17 cellular contexts compared by ENCODE assay signal in genomic region chr9:114475412-114476136, GRCh38.
"Had no signal": no experiment of that assay in that cellular context is flagged by ENCODE, and none has a peak within 500 bp of the region (broad histone marks: within the 10 kb centered on the region; RNA-seq: fewer than 3 reads in every experiment).

No MANE protein-coding gene starts in this region.

- H3K27me3 Mint-ChIP-seq: stimulated activated memory B cell treated with anti-CD40 and anti-IgM and Interleukin-4, amounts not matched to agents 10 μg/mL and 1 μg/mL and 100 μg/mL, for 72 hours had no signal

- H3K27ac Mint-ChIP-seq: nephron progenitor cell; stimulated activated memory B cell treated with anti-CD40 and anti-IgM and Interleukin-4, amounts not matched to agents 10 μg/mL and 1 μg/mL and 100 μg/mL, for 72 hours; WTC11 had no signal

- H3K9me3 Mint-ChIP-seq: nephron progenitor cell; stimulated activated memory B cell treated with anti-CD40 and anti-IgM and Interleukin-4, amounts not matched to agents 10 μg/mL and 1 μg/mL and 100 μg/mL, for 72 hours; WTC11 had no signal

- ATAC-seq: gastroesophageal sphincter; sciatic nerve; stimulated activated memory B cell treated with anti-CD40 and anti-IgM and Interleukin-4, amounts not matched to agents 10 μg/mL and 1 μg/mL and 100 μg/mL, for 72 hours; WTC11 had no signal

- DNase-seq: activated CD4-positive, alpha-beta T cell treated with anti-CD3 and anti-CD28 coated beads, Interleukin-2, amount 50 U/mL, for 48 hours; activated gamma-delta T cell; activated naive CD4-positive, alpha-beta T cell treated with anti-CD3 and anti-CD28 coated beads, Interleukin-2, amount 50 U/mL, for 16 hours; amygdala; colonic mucosa; dorsolateral prefrontal cortex; hypothalamus; nephron progenitor cell; SIG-M5; SK-N-SH; small intestine; stimulated activated CD4-positive, alpha-beta T cell treated with anti-CD3 and anti-CD28 coated beads, Interleukin-2, amount 100 ng/mL, for 24 hours; upper lobe of left lung had no signal

- H3K36me3 Mint-ChIP-seq: WTC11 had no signal

- H3K4me3 Mint-ChIP-seq: nephron progenitor cell; stimulated activated memory B cell treated with anti-CD40 and anti-IgM and Interleukin-4, amounts not matched to agents 10 μg/mL and 1 μg/mL and 100 μg/mL, for 72 hours; WTC11 had no signal
